20 cellular contexts compared by ENCODE assay signal in genomic region chr13:52926971-52927370, GRCh38.
DNase-seq lines count a peak whose midpoint lies in the region; ATAC-seq, FAIRE-seq and TF ChIP-seq lines count a peak whose summit lies in the region.
"Had no signal": no experiment of that assay in that cellular context is flagged by ENCODE, and none has a peak within 500 bp of the region (broad histone marks: within the 10 kb centered on the region; RNA-seq: fewer than 3 reads in every experiment).

No MANE protein-coding gene starts in this region.

- peak; percentile 3 for DNase-seq in HPDE6-E6E7 (ENCODE audit: extremely low spot score)
- DNase-seq in GM12878 (ENCODE audit: low read depth, low spot score), result no peak
- peak; percentile 90 for DNase-seq in bronchial epithelial cell (ENCODE audit: low read depth)
- peak; percentile 69 to 81 for DNase-seq in foreskin keratinocyte
- no peak for DNase-seq in stimulated activated CD4-positive, alpha-beta T cell treated with anti-CD3 and anti-CD28 coated beads, Interleukin-4, amount 100 ng/mL, for 4 hours
- DNase-seq in NOMO-1 treated with dmso at 0.1 percent for 144 hours (lab: John Stamatoyannopoulos, UW; ENCODE audit: unreplicated experiment), result no peak
- no peak for DNase-seq in naive thymus-derived CD4-positive, alpha-beta T cell
- no peak for DNase-seq in NOMO-1 (lab: John Stamatoyannopoulos, UW; ENCODE audit: unreplicated experiment in 2 of 2)
- DNase-seq: 8988T; ACHN; C1 segment of cervical spinal cord; Calu3; CD4-positive, alpha-beta T cell; DMS 273 treated with DMSO at 0.1 percent for 48 hours had no signal

- peaks cover 0 to 3% (median 0%) of the 10 kb centered on the region in 11 donors for H3K9me3 Mint-ChIP-seq in naive thymus-derived CD4-positive, alpha-beta T cell
- H3K9me3 Mint-ChIP-seq: CD4-positive, alpha-beta T cell had no signal

- WGBS in GM12878 (ENCODE audit: insufficient coverage, insufficient replicate concordance, low lambda C conversion rate, missing lambda C conversion rate), result 54% methylated on average over 2 of the region's 2 CpGs

- TF ChIP-seq EP300 in GM12878 (IDR thresholded peaks at IDR 0.05; ENCODE audit: borderline replicate concordance in 1 of 2, control insufficient read depth in 1 of 2, low read depth in 2 of 2, low read length in 2 of 2), result no peak

- H3K36me3 ChIP-seq in GM12878 (ENCODE audit: control insufficient read depth in 2 of 2, insufficient read depth in 2 of 2, low read length in 1 of 2), result no peaks in the 10 kb centered on the region
- no peaks in the 10 kb centered on the region for H3K36me3 ChIP-seq in bronchial epithelial cell (ENCODE audit: control insufficient read depth, insufficient read depth, low read length)
- H3K36me3 ChIP-seq in naive thymus-derived CD4-positive, alpha-beta T cell (ENCODE audit: control insufficient read depth in 2 of 3, insufficient read depth in 3 of 3, low read length in 3 of 3), result no peaks in the 10 kb centered on the region
- H3K36me3 ChIP-seq: HAP-1 had no signal

- no peaks in the 10 kb centered on the region for H3K9me3 ChIP-seq in GM12878 (replicated peaks; ENCODE audit: control insufficient read depth, insufficient read depth, low read length)
- no peaks in the 10 kb centered on the region for H3K9me3 ChIP-seq in naive thymus-derived CD4-positive, alpha-beta T cell (ENCODE audit: control insufficient read depth in 2 of 3, low read length in 3 of 3)
- H3K9me3 ChIP-seq: HAP-1 had no signal

- no peak for TF ChIP-seq CTCF in GM12878 (IDR thresholded peaks at IDR 0.05 in 2 of 3, conservative IDR thresholded peaks at IDR 0.05 in 1 of 3; ENCODE audit: control insufficient read depth in 2 of 3, extremely low read depth in 1 of 3, insufficient read depth in 1 of 3, low read depth in 3 of 3, low read length in 3 of 3)
- no peak for TF ChIP-seq CTCF in bronchial epithelial cell (IDR thresholded peaks at IDR 0.05; ENCODE audit: insufficient read depth, low read length, severe bottlenecking)
- no peak for TF ChIP-seq CTCF in foreskin keratinocyte (conservative IDR thresholded peaks at IDR 0.05)

- H3K4me3 ChIP-seq in GM12878 (no peak overlapping the region), bronchial epithelial cell (ENCODE audit: low read depth, low read length) (no peak overlapping the region)
- H3K4me3 ChIP-seq in naive thymus-derived CD4-positive, alpha-beta T cell (ENCODE audit: low read length), result no peak overlapping the region
- H3K4me3 ChIP-seq: HAP-1 had no signal

- no peaks in the 10 kb centered on the region for H3K36me3 Mint-ChIP-seq in naive thymus-derived CD4-positive, alpha-beta T cell

- no peak overlapping the region for H3K27ac Mint-ChIP-seq in naive thymus-derived CD4-positive, alpha-beta T cell
- H3K27ac Mint-ChIP-seq: B cell; CD4-positive, alpha-beta T cell had no signal

- no peaks in the 10 kb centered on the region for H3K79me2 ChIP-seq in GM12878 (ENCODE audit: control insufficient read depth, insufficient read depth, low read length)

- no peak for TF ChIP-seq POLR2A in GM12878 (IDR thresholded peaks at IDR 0.05; ENCODE audit: low read depth, low read length)

- no peak overlapping the region for H3K4me3 Mint-ChIP-seq in naive thymus-derived CD4-positive, alpha-beta T cell
- H3K4me3 Mint-ChIP-seq: B cell; CD4-positive, alpha-beta T cell had no signal

- ATAC-seq in GM12878 (no peak), foreskin keratinocyte (peak; percentile 78)
- ATAC-seq in naive thymus-derived CD4-positive, alpha-beta T cell, result no peak
- ATAC-seq: HepG2 had no signal

- SMC1A ChIA-PET in GM12878 (lab: Charles Lee; ENCODE audit: uncharacterized antibody, unreplicated experiment), result interaction anchor here (1.6 kb wide), 1 partner anchor 22 kb away, joined by 3 read pairs; no protein-coding TSS in a partner anchor

- H3K4me2 ChIP-seq in GM12878 (ENCODE audit: control insufficient read depth, insufficient read depth), result no peak overlapping the region

- RAD21 ChIA-PET in GM12878 (lab: Charles Lee; ENCODE audit: unreplicated experiment), result no interaction called here

- H3K4me1 ChIP-seq in GM12878 (ENCODE audit: control insufficient read depth, insufficient read depth, low read length) (peaks cover under 1% of the 10 kb centered on the region), foreskin keratinocyte (peaks cover 24% of the 10 kb centered on the region)
- no peaks in the 10 kb centered on the region for H3K4me1 ChIP-seq in naive thymus-derived CD4-positive, alpha-beta T cell (ENCODE audit: control insufficient read depth in 2 of 2, insufficient read depth in 2 of 2, low read length in 2 of 2)
- H3K4me1 ChIP-seq: HAP-1 had no signal

- no peak for FAIRE-seq in GM12878 (lab: Jason Lieb, UNC)
- FAIRE-seq in bronchial epithelial cell (lab: Jason Lieb, UNC), result no peak
- FAIRE-seq: GM12891, H1, HepG2, HTR-8/SVneo had no signal

- CTCF ChIA-PET in GM12878 (lab: Yijun Ruan, JAX), result interaction anchor here (1.6 kb wide), 1 partner anchor 23 kb away, joined by 3 read pairs; no protein-coding TSS in a partner anchor
- CTCF ChIA-PET in naive thymus-derived CD4-positive, alpha-beta T cell (lab: Charles Lee), result no interaction called here

- in situ Hi-C loops in GM12878 (cut with MboI), result no loop called here

- no peak overlapping the region for H2AFZ ChIP-seq in GM12878 (ENCODE audit: control insufficient read depth, low read depth, low read length)

- no peaks in the 10 kb centered on the region for H3K4me1 Mint-ChIP-seq in naive thymus-derived CD4-positive, alpha-beta T cell
- H3K4me1 Mint-ChIP-seq: B cell had no signal

- no TSS peak for BruUV-seq in GM12878 (replicated peaks; lab: Mats Ljungman, UMichigan)

- no peak overlapping the region for H3K9ac ChIP-seq in GM12878 (ENCODE audit: control insufficient read depth, insufficient read depth, low read length)

- intact Hi-C loops in GM12878 (cut with micrococcal nuclease; ENCODE audit: unreplicated experiment), result no loop called here
- intact Hi-C loops in naive thymus-derived CD4-positive, alpha-beta T cell (cut with micrococcal nuclease), result no loop called here

- H4K20me1 ChIP-seq in GM12878 (ENCODE audit: control insufficient read depth, insufficient read depth), result no peaks in the 10 kb centered on the region

- no peak for TF ChIP-seq RAD21 in GM12878 (IDR thresholded peaks at IDR 0.05; ENCODE audit: insufficient read depth, low read depth, low read length)

- H3K27ac ChIP-seq in GM12878 (ENCODE audit: control insufficient read depth, insufficient read depth), result no peak overlapping the region
- H3K27ac ChIP-seq in foreskin keratinocyte, result peak overlapping the region; percentile 27
- H3K27ac ChIP-seq in naive thymus-derived CD4-positive, alpha-beta T cell (ENCODE audit: low read depth, low read length), result no peak overlapping the region

- peaks cover 0 to 49% (median 12%) of the 10 kb centered on the region in 5 donors for H3K27me3 Mint-ChIP-seq in naive thymus-derived CD4-positive, alpha-beta T cell

- H3K27me3 ChIP-seq in GM12878 (replicated peaks in 1 of 2; ENCODE audit: control insufficient read depth in 2 of 2, insufficient read depth in 2 of 2, low read length in 1 of 2) (no peaks in the 10 kb centered on the region; a peak in 1 of 4 replicates), bronchial epithelial cell (ENCODE audit: control insufficient read depth, insufficient read depth, low read length) (no peaks in the 10 kb centered on the region), foreskin keratinocyte (peaks cover 14% of the 10 kb centered on the region)
- H3K27me3 ChIP-seq in naive thymus-derived CD4-positive, alpha-beta T cell (ENCODE audit: control insufficient read depth in 2 of 2, insufficient read depth in 2 of 2, low read length in 2 of 2), result no peaks in the 10 kb centered on the region

- POLR2A ChIA-PET in GM12878 (lab: Charles Lee), result no interaction called here
- POLR2A ChIA-PET in naive thymus-derived CD4-positive, alpha-beta T cell (lab: Charles Lee), result no interaction called here

TF ChIP-seq in GM12878, 131 proteins besides CTCF, POLR2A, EP300 and RAD21 (continues in another document):
- no peak for TF ChIP-seq NBN (IDR thresholded peaks at IDR 0.05)
- no peak for TF ChIP-seq MTA2 (IDR thresholded peaks at IDR 0.05; ENCODE audit: low read depth)
- no peak for TF ChIP-seq ZBTB40 (IDR thresholded peaks at IDR 0.05; ENCODE audit: borderline replicate concordance)
- no peak for TF ChIP-seq WRNIP1 (IDR thresholded peaks at IDR 0.05; ENCODE audit: borderline replicate concordance, low read depth, low read length)
- no peak for TF ChIP-seq ZNF207 (IDR thresholded peaks at IDR 0.05; ENCODE audit: borderline replicate concordance)
- TF ChIP-seq SMC3 (IDR thresholded peaks at IDR 0.05; ENCODE audit: borderline replicate concordance, low read length), result no peak

Comparison
In these comparisons a context has a peak if more than half of its experiments do, and no peak if none do; other contexts are left out.
1. DNase-seq: peak in HPDE6-E6E7 (single experiment), bronchial epithelial cell (single experiment) and foreskin keratinocyte (2 of 2); none in GM12878 (single experiment), stimulated activated CD4-positive, alpha-beta T cell treated with anti-CD3 and anti-CD28 coated beads, Interleukin-4, amount 100 ng/mL, for 4 hours (0 of 2), NOMO-1 treated with dmso at 0.1 percent for 144 hours (single experiment), naive thymus-derived CD4-positive, alpha-beta T cell (0 of 9) and NOMO-1 (0 of 2).